Comparison of ENCODE assay signal across 10 cellular contexts in the genomic region with DNA sequence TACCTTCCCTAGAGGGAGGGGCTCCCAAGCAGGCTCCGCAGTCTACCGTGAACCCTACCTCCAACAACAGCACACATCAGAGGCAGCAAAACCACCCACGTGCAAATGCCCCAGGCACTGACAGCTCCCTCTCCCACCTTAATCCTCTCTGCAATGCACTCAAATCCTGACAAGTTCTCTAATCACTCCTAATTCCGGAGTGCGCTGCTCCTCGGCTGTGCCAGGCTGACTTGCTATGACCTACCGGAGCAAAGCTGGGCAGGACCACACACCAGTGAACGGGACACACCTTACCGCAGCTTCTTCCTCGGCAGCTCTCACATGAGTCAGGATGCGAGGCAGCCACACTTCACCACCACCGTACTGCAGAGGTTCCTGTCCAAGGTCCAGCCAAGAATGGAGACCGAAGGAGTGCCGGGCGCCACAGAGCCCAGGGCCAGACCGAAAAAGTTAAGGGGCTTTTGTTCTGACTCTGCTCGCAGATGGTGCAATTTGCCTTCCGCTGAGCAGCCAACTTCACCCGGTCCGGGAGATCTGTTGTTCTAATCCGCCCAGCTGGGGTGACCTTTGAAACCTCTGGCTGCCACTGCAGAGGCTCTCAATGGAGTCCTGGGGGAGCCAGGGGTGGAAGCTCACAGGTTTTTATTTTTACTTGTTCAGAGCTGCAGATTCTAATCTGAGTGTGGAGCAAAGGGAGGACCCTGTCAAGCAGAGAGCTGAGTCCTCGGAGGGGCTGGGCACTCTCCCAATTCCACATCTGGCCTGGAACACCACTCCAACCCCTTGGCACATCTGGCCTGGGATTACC.
DNase-seq lines count a peak whose midpoint lies in the region; ATAC-seq and TF ChIP-seq lines count a peak whose summit lies in the region.
"Had no signal": no experiment of that assay in that cellular context is flagged by ENCODE, and none has a peak within 500 bp of the region (broad histone marks: within the 10 kb centered on the region; RNA-seq: fewer than 3 reads in every experiment).

No MANE protein-coding gene starts in this region.

- ATAC-seq in HG03196 (IDR thresholded peaks at IDR 0.05; ENCODE audit: unreplicated experiment) = no peak

- 45 to 49% methylated on average over 22 of the region's 22 CpGs for WGBS in ectodermal cell, 2 experiments

- H3K4me3 ChIP-seq in AG04449 (ENCODE audit: low read depth, low read length) (peak overlapping the region; percentile 16), ectodermal cell (ENCODE audit: insufficient read depth, low read depth, low read length) (peak overlapping the region; percentile 22)
- H3K4me3 ChIP-seq: pancreas had no signal

- no peak for TF ChIP-seq CTCF in AG04449 (IDR thresholded peaks at IDR 0.05; ENCODE audit: insufficient read depth, low read length, missing control alignments)

- no peaks in the 10 kb centered on the region for H3K9me3 ChIP-seq in ectodermal cell (ENCODE audit: control insufficient read depth, low read length)
- H3K9me3 ChIP-seq: pancreas had no signal

- POLR2A ChIA-PET in AG04449 (lab: Yijun Ruan, JAX) = interaction anchor here (1.0 to 1.6 kb wide), 3 partner anchors 10 to 26 kb away, joined by 3 to 7 read pairs (median 4); no protein-coding TSS in a partner anchor

- peak overlapping the region; percentile 85 for H3K27ac ChIP-seq in ectodermal cell (ENCODE audit: insufficient read depth, low read depth, low read length, poor library complexity, severe bottlenecking)
- H3K27ac ChIP-seq: C4-2B, pancreas had no signal

- no peak for DNase-seq in AG04449 (ENCODE audit: low read depth, low spot score)
- DNase-seq in LoVo (ENCODE audit: low spot score) = peak; percentile 66
- peak; percentile 8 for DNase-seq in midbrain (lab: John Stamatoyannopoulos, UW)
- DNase-seq in stimulated activated CD4-positive, alpha-beta T cell treated with anti-CD3 and anti-CD28 coated beads, Interleukin-4, amount 100 ng/mL, for 4 hours = no peak
- no peak for DNase-seq in SHP77 (lab: John Stamatoyannopoulos, UW)
- DNase-seq in GM19238 (ENCODE audit: insufficient read length, low spot score) = no peak
- DNase-seq: pancreas had no signal

- peaks cover 16% of the 10 kb centered on the region for H3K4me1 ChIP-seq in ectodermal cell (ENCODE audit: control insufficient read depth, insufficient read depth, low read length)
- H3K4me1 ChIP-seq: pancreas had no signal

- H3K27me3 ChIP-seq in ectodermal cell (ENCODE audit: control insufficient read depth, insufficient read depth, low read length, poor library complexity, severe bottlenecking) = no peaks in the 10 kb centered on the region
- H3K27me3 ChIP-seq: pancreas had no signal

- H3K36me3 ChIP-seq in ectodermal cell (ENCODE audit: control insufficient read depth, insufficient read depth, low read length) = no peaks in the 10 kb centered on the region
- H3K36me3 ChIP-seq: pancreas had no signal

- CTCF ChIA-PET in AG04449 (lab: Yijun Ruan, JAX) = interaction anchor here (0.7 to 1.4 kb wide), 7 partner anchors 8 to 158 kb away, joined by 3 to 4 read pairs (median 3); no protein-coding TSS in a partner anchor

Comparison
In these comparisons a context has a peak if more than half of its experiments do, and no peak if none do; other contexts are left out.
1. DNase-seq: peak in LoVo (single experiment) and midbrain (single experiment); none in AG04449 (single experiment), stimulated activated CD4-positive, alpha-beta T cell treated with anti-CD3 and anti-CD28 coated beads, Interleukin-4, amount 100 ng/mL, for 4 hours (0 of 2), SHP77 (0 of 2) and GM19238 (single experiment).